Comparison of ENCODE assay signal across 8 cellular contexts in the genomic region with DNA sequence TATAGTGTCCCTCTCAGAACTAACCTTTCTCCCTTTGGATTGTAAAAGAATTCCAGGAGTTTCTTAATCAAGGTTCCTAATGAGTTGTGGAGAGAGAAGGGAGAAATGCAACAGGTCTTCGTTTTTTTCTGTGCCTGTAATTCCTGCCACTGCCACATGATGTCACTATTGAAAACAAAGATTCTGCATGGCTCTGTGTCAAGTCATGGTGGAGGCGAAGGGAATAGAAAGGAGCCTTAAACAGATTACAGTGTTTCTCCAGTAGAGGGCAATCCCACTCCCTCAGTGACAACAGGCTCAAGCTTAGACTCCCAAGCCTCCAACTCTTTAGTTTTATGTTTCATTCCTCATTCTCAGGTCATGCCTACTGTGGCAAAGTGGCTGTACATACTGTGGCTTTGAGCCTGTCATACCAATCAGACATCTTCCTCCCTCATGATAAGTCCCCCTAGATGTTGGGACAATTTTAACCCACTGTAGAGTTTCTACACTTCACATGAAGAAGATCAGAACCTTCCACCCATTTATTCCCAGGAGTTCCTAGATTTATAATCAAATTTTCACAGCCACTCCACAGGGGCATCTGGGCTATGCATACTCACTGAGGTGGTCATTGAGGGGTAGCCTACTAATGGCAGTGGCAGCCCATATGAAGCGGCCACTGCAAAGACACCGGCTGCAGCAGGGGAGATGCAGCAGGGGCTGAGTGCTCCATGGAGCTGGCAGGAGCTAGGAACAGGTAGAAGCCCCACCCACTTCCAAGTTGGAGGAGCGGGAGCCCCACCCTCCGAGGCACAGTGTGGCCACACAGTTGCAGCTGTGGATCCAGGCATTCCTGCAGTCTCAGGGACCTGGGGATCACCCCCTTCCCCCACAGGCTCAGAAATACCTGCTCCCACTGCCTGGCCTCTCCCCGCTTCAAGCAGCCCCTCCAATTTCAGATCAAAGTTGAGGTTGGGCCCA.
DNase-seq lines count a peak whose midpoint lies in the region; ATAC-seq and TF ChIP-seq lines count a peak whose summit lies in the region.

No MANE protein-coding gene starts in this region.

- DNase-seq in stimulated activated CD4-positive, alpha-beta T cell treated with anti-CD3 and anti-CD28 coated beads, Interleukin-1b, Interleukin-23, amount 100 ng/mL, for 48 hours, result peak; percentile 11
- no peak for DNase-seq in stimulated activated CD4-positive, alpha-beta T cell treated with anti-CD3 and anti-CD28 coated beads, Interleukin-4, amount 100 ng/mL, for 4 hours
- peak; percentile 44 for DNase-seq in HuH-7 (ENCODE audit: low spot score)
- peak; percentile 20 for DNase-seq in left kidney (ENCODE audit: low read depth, low spot score)
- no peak for DNase-seq in NCI-H774 (lab: John Stamatoyannopoulos, UW)
- DNase-seq in CD8-positive, alpha-beta memory T cell, result no peak

- POLR2A ChIA-PET in CD8-positive, alpha-beta memory T cell (lab: Charles Lee), result no interaction called here

- H3K27me3 ChIP-seq in CD8-positive, alpha-beta memory T cell (ENCODE audit: insufficient read depth, low read length, poor library complexity, severe bottlenecking), result no peaks in the 10 kb centered on the region

- H3K36me3 Mint-ChIP-seq in CD8-positive, alpha-beta memory T cell, result peaks cover 11 to 35% (median 13%) of the 10 kb centered on the region in 3 donors

- H3K4me1 Mint-ChIP-seq in CD8-positive, alpha-beta memory T cell, result no peaks in the 10 kb centered on the region

- H3K9me3 Mint-ChIP-seq in CD8-positive, alpha-beta memory T cell, result peaks cover 9 to 23% (median 17%) of the 10 kb centered on the region in 5 donors

- TF ChIP-seq CTCF in WI38 (IDR thresholded peaks at IDR 0.05; ENCODE audit: low read depth, low read length), result peak; percentile 55; the same call in 1 of the 2 replicates

- H3K4me3 Mint-ChIP-seq in CD8-positive, alpha-beta memory T cell, result no peak overlapping the region

- no peak overlapping the region for H3K27ac ChIP-seq in CD8-positive, alpha-beta memory T cell (ENCODE audit: low read depth, low read length)

- CTCF ChIA-PET in CD8-positive, alpha-beta memory T cell (lab: Charles Lee), result no interaction called here

- no peaks in the 10 kb centered on the region for H3K9me3 ChIP-seq in CD8-positive, alpha-beta memory T cell (ENCODE audit: low read length)

- no peaks in the 10 kb centered on the region for H3K4me1 ChIP-seq in CD8-positive, alpha-beta memory T cell (ENCODE audit: insufficient read depth, low read length)

- no peaks in the 10 kb centered on the region for H3K27me3 Mint-ChIP-seq in CD8-positive, alpha-beta memory T cell

- H3K27ac Mint-ChIP-seq in CD8-positive, alpha-beta memory T cell, result no peak overlapping the region

- H3K36me3 ChIP-seq in CD8-positive, alpha-beta memory T cell (ENCODE audit: insufficient read depth, low read length), result no peaks in the 10 kb centered on the region

- H3K4me3 ChIP-seq in WI38 (ENCODE audit: low read depth, low read length), result no peak overlapping the region
- H3K4me3 ChIP-seq in CD8-positive, alpha-beta memory T cell (ENCODE audit: low read length), result no peak overlapping the region

- no peak for ATAC-seq in GM21423 (IDR thresholded peaks at IDR 0.05; ENCODE audit: unreplicated experiment)

Comparison
In these comparisons a context has a peak if more than half of its experiments do, and no peak if none do; other contexts are left out.
1. DNase-seq: peak in stimulated activated CD4-positive, alpha-beta T cell treated with anti-CD3 and anti-CD28 coated beads, Interleukin-1b, Interleukin-23, amount 100 ng/mL, for 48 hours (single experiment), HuH-7 (single experiment) and left kidney (single experiment); none in stimulated activated CD4-positive, alpha-beta T cell treated with anti-CD3 and anti-CD28 coated beads, Interleukin-4, amount 100 ng/mL, for 4 hours (0 of 2), NCI-H774 (single experiment) and CD8-positive, alpha-beta memory T cell (0 of 5).